ENCODE assay signal across 13 cellular contexts in the genomic region with DNA sequence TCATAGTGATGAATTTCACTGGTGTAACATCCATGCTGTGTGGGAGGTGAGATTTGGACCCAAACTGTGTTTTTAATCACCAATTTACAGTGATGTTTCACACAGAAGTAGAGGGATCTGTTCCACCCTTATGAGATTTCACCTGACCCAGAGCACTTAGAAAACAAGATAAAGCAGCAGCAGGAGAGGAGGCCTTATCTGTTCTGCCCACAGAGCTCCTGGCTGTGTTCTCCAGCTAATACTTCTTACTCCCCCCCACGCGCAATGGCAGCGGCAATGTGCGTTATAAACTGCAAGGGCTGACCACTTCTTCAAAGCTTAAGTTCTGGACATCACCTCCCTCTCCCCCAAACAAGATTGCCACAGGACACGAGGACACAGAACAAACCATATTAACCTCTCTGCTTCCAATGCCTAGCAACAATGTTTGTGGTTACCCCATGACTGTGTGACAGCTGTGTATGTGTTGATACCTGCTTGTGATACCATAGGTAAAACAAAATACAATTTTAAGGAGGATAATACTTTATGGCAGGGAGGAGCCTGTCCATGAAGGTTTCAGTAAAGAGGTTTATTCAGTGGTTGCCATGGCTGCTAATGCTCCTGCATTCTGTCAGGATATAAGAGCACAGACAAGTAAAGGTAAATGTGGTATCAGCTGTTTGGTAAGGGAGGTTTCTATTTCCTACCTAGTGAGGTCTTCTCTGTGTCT.
DNase-seq lines count a peak whose midpoint lies in the region; ATAC-seq and TF ChIP-seq lines count a peak whose summit lies in the region.
"Had no signal": no experiment of that assay in that cellular context is flagged by ENCODE, and none has a peak within 500 bp of the region (broad histone marks: within the 10 kb centered on the region; RNA-seq: fewer than 3 reads in every experiment).

No MANE protein-coding gene starts in this region.

- H3K4me3 ChIP-seq in endocrine pancreas (ENCODE audit: control insufficient read depth, insufficient read depth, low read length) (peak overlapping the region; percentile 79), sigmoid colon (no peak overlapping the region), osteoblast (ENCODE audit: insufficient read depth, low read length) (no peak overlapping the region)

- no peak for TF ChIP-seq EP300 in sigmoid colon (IDR thresholded peaks at IDR 0.05)

- H3K27me3 ChIP-seq in endocrine pancreas (ENCODE audit: control insufficient read depth, insufficient read depth, low read length) (no peaks in the 10 kb centered on the region), sigmoid colon (no peaks in the 10 kb centered on the region), osteoblast (ENCODE audit: insufficient read depth, low read length) (no peaks in the 10 kb centered on the region)
- H3K27me3 ChIP-seq: brain microvascular endothelial cell, upper lobe of right lung had no signal

- H3K4me1 ChIP-seq in endocrine pancreas (ENCODE audit: control insufficient read depth, insufficient read depth, low read length), result peaks cover 9% of the 10 kb centered on the region
- peaks cover 0 to 38% (median 23%) of the 10 kb centered on the region in 4 donors for H3K4me1 ChIP-seq in sigmoid colon
- H3K4me1 ChIP-seq in osteoblast (ENCODE audit: insufficient read depth, low read length), result peaks cover 18% of the 10 kb centered on the region

- TF ChIP-seq POLR2A in sigmoid colon (IDR thresholded peaks at IDR 0.05), result no peak

- intact Hi-C loops in sigmoid colon (cut with DNase I), result loop anchor here (10.0 kb wide), 1 partner anchor 63 kb away; no protein-coding TSS in a partner anchor

- H3K36me3 ChIP-seq in endocrine pancreas (ENCODE audit: control insufficient read depth, insufficient read depth, low read length), result no peaks in the 10 kb centered on the region
- H3K36me3 ChIP-seq in sigmoid colon, result no peaks in the 10 kb centered on the region
- no peaks in the 10 kb centered on the region for H3K36me3 ChIP-seq in osteoblast (ENCODE audit: insufficient read depth, low read length)
- H3K36me3 ChIP-seq: brain microvascular endothelial cell, upper lobe of right lung had no signal

- no peaks in the 10 kb centered on the region for H4K20me1 ChIP-seq in osteoblast (ENCODE audit: insufficient read depth, low read length)

- TF ChIP-seq CTCF in sigmoid colon (IDR thresholded peaks at IDR 0.05) (no peak), osteoblast (IDR thresholded peaks at IDR 0.05; ENCODE audit: extremely low read depth, low read depth, low read length) (no peak)

- 53 to 64% methylated on average over 5 of the region's 5 CpGs for WGBS in sigmoid colon, 2 donors

- peaks cover 9% of the 10 kb centered on the region for H3K79me2 ChIP-seq in osteoblast (ENCODE audit: insufficient read depth, low read length)

- H3K9ac ChIP-seq in endocrine pancreas (ENCODE audit: control insufficient read depth, insufficient read depth, low read length), result no peak overlapping the region

- DNase-seq in DMS53 (lab: John Stamatoyannopoulos, UW), result peak; percentile 73
- DNase-seq in DMS53 treated with DMSO at 0.1 percent for 48 hours (lab: John Stamatoyannopoulos, UW; ENCODE audit: unreplicated experiment), result no peak
- peak; percentile 87 for DNase-seq in NCI-H748 (lab: John Stamatoyannopoulos, UW; ENCODE audit: unreplicated experiment)
- no peak for DNase-seq in sigmoid colon
- no peak for DNase-seq in osteoblast (ENCODE audit: insufficient read length, low spot score, missing footprints)
- no peak for DNase-seq in stimulated activated CD4-positive, alpha-beta T cell treated with anti-CD3 and anti-CD28 coated beads, Interleukin-2, amount 100 ng/mL, for 48 hours
- DNase-seq: 8988T; brain microvascular endothelial cell; glutamatergic neuron; stimulated activated CD4-positive, alpha-beta T cell treated with anti-CD3 and anti-CD28 coated beads, Interleukin-1b, Interleukin-23, amount 100 ng/mL, for 48 hours; upper lobe of right lung had no signal

- ATAC-seq in HG03108 (IDR thresholded peaks at IDR 0.05; ENCODE audit: unreplicated experiment), result no peak
- ATAC-seq: upper lobe of right lung had no signal

- H3K4me2 ChIP-seq in osteoblast (ENCODE audit: insufficient read depth, low read length), result no peak overlapping the region

- H3K9me3 ChIP-seq in endocrine pancreas (ENCODE audit: control insufficient read depth, low read length) (no peaks in the 10 kb centered on the region), sigmoid colon (no peaks in the 10 kb centered on the region), osteoblast (ENCODE audit: low read depth, low read length) (no peaks in the 10 kb centered on the region)
- H3K9me3 ChIP-seq: upper lobe of right lung had no signal

- H3K27ac ChIP-seq in sigmoid colon, result peak overlapping the region in 3 of 4 donors; percentile 81 to 89 (median 84)
- no peak overlapping the region for H3K27ac ChIP-seq in osteoblast (ENCODE audit: low read depth, low read length)
- H3K27ac ChIP-seq: brain microvascular endothelial cell, upper lobe of right lung had no signal

- H2AFZ ChIP-seq in osteoblast (ENCODE audit: low read length), result no peak overlapping the region

Comparison
In these comparisons a context has a peak if more than half of its experiments do, and no peak if none do; other contexts are left out.
1. DNase-seq: peak in DMS53 (single experiment) and NCI-H748 (single experiment); none in DMS53 treated with DMSO at 0.1 percent for 48 hours (single experiment), sigmoid colon (single experiment), osteoblast (single experiment) and stimulated activated CD4-positive, alpha-beta T cell treated with anti-CD3 and anti-CD28 coated beads, Interleukin-2, amount 100 ng/mL, for 48 hours (0 of 2).